13 cellular contexts compared by ENCODE assay signal in genomic region chr6:19303381-19303780, GRCh38.
DNase-seq lines count a peak whose midpoint lies in the region; ATAC-seq and TF ChIP-seq lines count a peak whose summit lies in the region.
"Had no signal": no experiment of that assay in that cellular context is flagged by ENCODE, and none has a peak within 500 bp of the region (broad histone marks: within the 10 kb centered on the region; RNA-seq: fewer than 3 reads in every experiment).

No MANE protein-coding gene starts in this region.

- H2AFZ ChIP-seq in trophoblast cell (ENCODE audit: insufficient read depth, low read length, poor library complexity): no peak overlapping the region

- H3K9me3 Mint-ChIP-seq in activated CD4-positive, alpha-beta memory T cell treated with anti-CD3 and anti-CD28 coated beads for 36 hours: peaks cover 11% of the 10 kb centered on the region

- no peaks in the 10 kb centered on the region for H3K79me1 ChIP-seq in trophoblast cell (ENCODE audit: low read length)

- H3K4me3 ChIP-seq in duodenal mucosa (ENCODE audit: low read depth in 1 of 2, low read length in 2 of 2) (peak overlapping the region; percentile 32 to 33), trophoblast cell (ENCODE audit: low read depth, low read length) (no peak overlapping the region), right lobe of liver (no peak overlapping the region)
- H3K4me3 ChIP-seq: GM12878 had no signal

- H3K23ac ChIP-seq in trophoblast cell (ENCODE audit: low read length): no peak overlapping the region

- WGBS in trophoblast cell (ENCODE audit: extremely low coverage, insufficient coverage, insufficient read length): no CpG with 5 or more reads among the region's 5 CpGs
- 46% methylated on average over 5 of the region's 5 CpGs for WGBS in right lobe of liver (ENCODE audit: insufficient coverage, low coverage, low lambda C conversion rate, missing lambda C conversion rate)

- H3K27me3 ChIP-seq in duodenal mucosa (ENCODE audit: control insufficient read depth in 1 of 2, insufficient read depth in 2 of 2, low read length in 2 of 2) (no peaks in the 10 kb centered on the region), trophoblast cell (ENCODE audit: insufficient read depth, low read length) (no peaks in the 10 kb centered on the region), right lobe of liver (no peaks in the 10 kb centered on the region)

- peaks cover 0 to 12% of the 10 kb centered on the region in 2 donors for H3K4me1 ChIP-seq in duodenal mucosa (ENCODE audit: control insufficient read depth in 1 of 2, insufficient read depth in 2 of 2, low read length in 2 of 2)
- no peaks in the 10 kb centered on the region for H3K4me1 ChIP-seq in trophoblast cell (ENCODE audit: control insufficient read depth in 1 of 2, insufficient read depth in 2 of 2, low read length in 2 of 2)
- H3K4me1 ChIP-seq in right lobe of liver: no peaks in the 10 kb centered on the region

- CTCF ChIA-PET in activated CD4-positive, alpha-beta memory T cell treated with anti-CD3 and anti-CD28 coated beads for 36 hours (lab: Charles Lee): no interaction called here

- no peak overlapping the region for H2AK5ac ChIP-seq in trophoblast cell (ENCODE audit: low read length)

- intact Hi-C loops in right lobe of liver (cut with DNase I): no loop called here
- intact Hi-C loops in activated CD4-positive, alpha-beta memory T cell treated with anti-CD3 and anti-CD28 coated beads for 36 hours (cut with micrococcal nuclease): no loop called here

- no peaks in the 10 kb centered on the region for H3K9me3 ChIP-seq in duodenal mucosa (ENCODE audit: control insufficient read depth in 1 of 2, low read length in 2 of 2)
- H3K9me3 ChIP-seq in trophoblast cell (ENCODE audit: insufficient read depth, low read depth, low read length): no peaks in the 10 kb centered on the region
- no peaks in the 10 kb centered on the region for H3K9me3 ChIP-seq in right lobe of liver

- H3K79me2 ChIP-seq in trophoblast cell (ENCODE audit: control insufficient read depth, insufficient read depth, low read length, poor library complexity): no peaks in the 10 kb centered on the region

- no peaks in the 10 kb centered on the region for H3K4me1 Mint-ChIP-seq in activated CD4-positive, alpha-beta memory T cell treated with anti-CD3 and anti-CD28 coated beads for 36 hours (ENCODE audit: low read depth)
- H3K4me1 Mint-ChIP-seq: B cell had no signal

- no peak overlapping the region for H2BK5ac ChIP-seq in trophoblast cell (ENCODE audit: low read depth, low read length, poor library complexity)

- DNase-seq in DMS79 (lab: John Stamatoyannopoulos, UW): peak; percentile 95
- peak; percentile 85 for DNase-seq in NCI-H2196 treated with DMSO at 0.1 percent for 48 hours (lab: John Stamatoyannopoulos, UW; ENCODE audit: unreplicated experiment)
- no peak for DNase-seq in trophoblast cell
- no peak for DNase-seq in right lobe of liver
- DNase-seq in activated CD4-positive, alpha-beta memory T cell treated with anti-CD3 and anti-CD28 coated beads for 36 hours: no peak
- no peak for DNase-seq in UCSD-AML1 (lab: John Stamatoyannopoulos, UW; ENCODE audit: unreplicated experiment)
- DNase-seq: activated T-cell treated with anti-CD3 and anti-CD28 coated beads, Interleukin-2, amount 50 U/mL, for 1 hour; NCI-H2227 treated with DMSO at 0.1 percent for 48 hours; T-helper 1 cell had no signal

- no peak overlapping the region for H4K91ac ChIP-seq in trophoblast cell (ENCODE audit: low read depth, low read length)

- no peak overlapping the region for H4K8ac ChIP-seq in trophoblast cell (ENCODE audit: low read depth, low read length)

- H2BK12ac ChIP-seq in trophoblast cell (ENCODE audit: low read length): no peak overlapping the region

- H3K36me3 ChIP-seq in duodenal mucosa (ENCODE audit: control insufficient read depth in 1 of 2, insufficient read depth in 2 of 2, low read length in 2 of 2) (no peaks in the 10 kb centered on the region), trophoblast cell (ENCODE audit: control insufficient read depth in 1 of 2, insufficient read depth in 2 of 2, low read length in 2 of 2) (no peaks in the 10 kb centered on the region), right lobe of liver (no peaks in the 10 kb centered on the region)

- H3K4me3 Mint-ChIP-seq in activated CD4-positive, alpha-beta memory T cell treated with anti-CD3 and anti-CD28 coated beads for 36 hours: no peak overlapping the region
- H3K4me3 Mint-ChIP-seq: B cell had no signal

- H3K27me3 Mint-ChIP-seq in activated CD4-positive, alpha-beta memory T cell treated with anti-CD3 and anti-CD28 coated beads for 36 hours: no peaks in the 10 kb centered on the region
- H3K27me3 Mint-ChIP-seq: B cell had no signal

- H3K4me2 ChIP-seq in trophoblast cell (ENCODE audit: low read length): no peak overlapping the region

- peak overlapping the region in 1 of 2 donors; percentile 11 for H3K9ac ChIP-seq in duodenal mucosa (ENCODE audit: low read depth in 1 of 2, low read length in 2 of 2)
- H3K9ac ChIP-seq in trophoblast cell (ENCODE audit: low read length): no peak overlapping the region

- H3K14ac ChIP-seq in trophoblast cell (ENCODE audit: low read length): no peak overlapping the region

- H2BK120ac ChIP-seq in trophoblast cell (ENCODE audit: insufficient read depth, low read length, poor library complexity): peak overlapping the region; percentile 22

- no peak overlapping the region for H3K27ac Mint-ChIP-seq in activated CD4-positive, alpha-beta memory T cell treated with anti-CD3 and anti-CD28 coated beads for 36 hours
- H3K27ac Mint-ChIP-seq: B cell had no signal

- no peak for TF ChIP-seq POLR2A in right lobe of liver (IDR thresholded peaks at IDR 0.05)

- no peak overlapping the region for H4K12ac ChIP-seq in trophoblast cell (ENCODE audit: low read depth, low read length)

- no peak overlapping the region for H3K4ac ChIP-seq in trophoblast cell (ENCODE audit: low read depth, low read length)

- POLR2A ChIA-PET in activated CD4-positive, alpha-beta memory T cell treated with anti-CD3 and anti-CD28 coated beads for 36 hours (lab: Charles Lee): no interaction called here

- ATAC-seq in right lobe of liver (no peak), HG02571 (IDR thresholded peaks at IDR 0.05; ENCODE audit: unreplicated experiment) (no peak)
- ATAC-seq: GM12878 had no signal

- H3K36me3 Mint-ChIP-seq in activated CD4-positive, alpha-beta memory T cell treated with anti-CD3 and anti-CD28 coated beads for 36 hours: no peaks in the 10 kb centered on the region

- no peak overlapping the region for H3K18ac ChIP-seq in trophoblast cell (ENCODE audit: low read length)

- H3K27ac ChIP-seq in duodenal mucosa (ENCODE audit: low read depth, low read length) (no peak overlapping the region), trophoblast cell (ENCODE audit: low read depth, low read length) (no peak overlapping the region), right lobe of liver (no peak overlapping the region)

- TF ChIP-seq CTCF in right lobe of liver (IDR thresholded peaks at IDR 0.05): no peak

Comparison
In these comparisons a context has a peak if more than half of its experiments do, and no peak if none do; other contexts are left out.
1. DNase-seq: peak in DMS79 (single experiment) and NCI-H2196 treated with DMSO at 0.1 percent for 48 hours (single experiment); none in trophoblast cell (0 of 2), right lobe of liver (0 of 3), activated CD4-positive, alpha-beta memory T cell treated with anti-CD3 and anti-CD28 coated beads for 36 hours (single experiment) and UCSD-AML1 (single experiment).
2. H3K4me3 ChIP-seq: peak in duodenal mucosa (2 of 2); none in trophoblast cell (single experiment) and right lobe of liver (0 of 3).